Comparison of ENCODE assay signal across 8 cellular contexts in the genomic region with DNA sequence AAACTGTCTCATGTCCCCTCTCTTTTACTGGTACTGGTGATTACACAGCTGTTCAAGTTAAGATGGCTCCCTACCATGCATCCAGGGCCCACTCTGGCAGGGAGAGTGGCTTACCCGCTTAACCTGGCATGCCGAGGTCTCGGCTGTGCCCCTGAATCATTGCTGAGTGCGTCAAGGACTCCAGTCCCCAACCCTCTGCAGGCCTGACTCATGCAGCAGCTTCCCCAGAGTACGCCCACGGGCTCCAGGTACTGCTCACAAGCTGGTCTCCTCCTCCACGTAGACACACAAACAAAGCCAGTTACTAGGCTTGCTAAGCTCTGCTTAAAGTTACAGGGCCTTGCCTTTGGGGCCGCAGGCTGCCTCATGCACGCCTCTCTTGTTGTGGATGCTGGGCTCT.
DNase-seq lines count a peak whose midpoint lies in the region; ATAC-seq and TF ChIP-seq lines count a peak whose summit lies in the region.

No MANE protein-coding gene starts in this region.

- H2BK5ac ChIP-seq in H9 (ENCODE audit: insufficient read length, low read length) = no peak overlapping the region

- no peaks in the 10 kb centered on the region for H3K9me3 ChIP-seq in mucosa of rectum (ENCODE audit: control insufficient read depth in 2 of 2, low read length in 2 of 2)
- H3K9me3 ChIP-seq in H9 (ENCODE audit: control insufficient read depth, low read depth, low read length) = peaks cover 5% of the 10 kb centered on the region

- H2BK20ac ChIP-seq in H9 (ENCODE audit: low read depth, low read length, poor library complexity, severe bottlenecking) = no peak overlapping the region

- CTCF ChIA-PET in activated CD8-positive, alpha-beta T cell treated with anti-CD3 and anti-CD28 coated beads for 36 hours (lab: Charles Lee) = interaction anchor here (1.0 to 1.9 kb wide), 5 partner anchors 9 to 416 kb away, joined by 3 to 5 read pairs (median 4); no protein-coding TSS in a partner anchor
- CTCF ChIA-PET in activated CD8-positive, alpha-beta T cell treated with anti-CD3 and anti-CD28 coated beads, Interleukin-2, amount 10 ng/mL, durations not matched to agents 7 days and 5 days (lab: Charles Lee) = interaction anchor here (1.1 to 2.2 kb wide), 3 partner anchors 33 to 84 kb away, joined by 3 to 7 read pairs (median 3); no protein-coding TSS in a partner anchor

- no peak overlapping the region for H3K14ac ChIP-seq in H9 (ENCODE audit: insufficient read depth, low read length)

- no peak overlapping the region for H4K91ac ChIP-seq in H9 (ENCODE audit: insufficient read length, low read depth, low read length)

- no peaks in the 10 kb centered on the region for H3K79me1 ChIP-seq in H9 (ENCODE audit: insufficient read depth, low read depth, low read length, poor library complexity, severe bottlenecking)

- H4K20me1 ChIP-seq in H9 (ENCODE audit: control insufficient read depth, insufficient read depth, insufficient read length) = no peaks in the 10 kb centered on the region

- no peak overlapping the region for H3K18ac ChIP-seq in H9 (ENCODE audit: insufficient read length, low read depth, low read length)

- no peak overlapping the region for H4K5ac ChIP-seq in H9 (ENCODE audit: insufficient read length, low read depth, low read length)

- H3K27me3 ChIP-seq in mucosa of rectum (ENCODE audit: control insufficient read depth in 2 of 2, insufficient read depth in 2 of 2, low read length in 2 of 2) = no peaks in the 10 kb centered on the region
- H3K27me3 ChIP-seq in H9 (ENCODE audit: insufficient read depth, low read length) = no peaks in the 10 kb centered on the region

- no peaks in the 10 kb centered on the region for H3K79me2 ChIP-seq in H9 (ENCODE audit: insufficient read depth, low read length)

- no peak overlapping the region for H2AFZ ChIP-seq in H9 (ENCODE audit: low read length)

- H2BK12ac ChIP-seq in H9 (ENCODE audit: insufficient read length, low read depth, low read length) = no peak overlapping the region

- H3K4me2 ChIP-seq in H9 (ENCODE audit: insufficient read depth, insufficient read length, low read length) = no peak overlapping the region

- H3K9ac ChIP-seq in mucosa of rectum (ENCODE audit: low read depth in 1 of 2, low read length in 2 of 2) (no peak overlapping the region), H9 (ENCODE audit: extremely low read depth, insufficient read length, low read length) (no peak overlapping the region)

- no peak overlapping the region for H2AK5ac ChIP-seq in H9 (ENCODE audit: insufficient read length, low read length)

- no peak overlapping the region for H3T11ph ChIP-seq in H9 (ENCODE audit: low read length)

- H3K9me3 Mint-ChIP-seq in activated CD8-positive, alpha-beta T cell treated with anti-CD3 and anti-CD28 coated beads for 36 hours = peaks cover 17% of the 10 kb centered on the region
- H3K9me3 Mint-ChIP-seq in activated CD8-positive, alpha-beta T cell treated with anti-CD3 and anti-CD28 coated beads, Interleukin-2, amount 10 ng/mL, durations not matched to agents 7 days and 5 days (ENCODE audit: insufficient read depth) = peaks cover 14% of the 10 kb centered on the region
- H3K9me3 Mint-ChIP-seq in stimulated activated naive CD8-positive, alpha-beta T cell treated with anti-CD3 and anti-CD28 coated beads, Interleukin-15, amount 100 ng/mL, for 72 hours = peaks cover 16 to 26% of the 10 kb centered on the region in 2 donors
- peaks cover 12 to 17% of the 10 kb centered on the region in 2 experiments; a peak in 4 of 5 replicates for H3K9me3 Mint-ChIP-seq in H9

- peaks cover 0 to 25% of the 10 kb centered on the region in 2 donors for H3K4me1 ChIP-seq in mucosa of rectum (ENCODE audit: control insufficient read depth in 2 of 2, insufficient read depth in 2 of 2, low read length in 2 of 2)
- no peaks in the 10 kb centered on the region for H3K4me1 ChIP-seq in H9 (ENCODE audit: insufficient read depth, low read length)

- no peak overlapping the region for H3K23ac ChIP-seq in H9 (ENCODE audit: insufficient read length, low read depth, low read length)

- H3K27ac Mint-ChIP-seq in activated CD8-positive, alpha-beta T cell treated with anti-CD3 and anti-CD28 coated beads for 36 hours = peak overlapping the region; percentile 89
- no peak overlapping the region for H3K27ac Mint-ChIP-seq in activated CD8-positive, alpha-beta T cell treated with anti-CD3 and anti-CD28 coated beads, Interleukin-2, amount 10 ng/mL, durations not matched to agents 7 days and 5 days
- H3K27ac Mint-ChIP-seq in stimulated activated naive CD8-positive, alpha-beta T cell treated with anti-CD3 and anti-CD28 coated beads, Interleukin-15, amount 100 ng/mL, for 72 hours = peak overlapping the region; percentile 95 to 97
- no peak overlapping the region; a peak in 1 of 7 replicates for H3K27ac Mint-ChIP-seq in H9

- H2BK15ac ChIP-seq in H9 (ENCODE audit: low read depth, low read length) = no peak overlapping the region

- H4K8ac ChIP-seq in H9 (replicated peaks; ENCODE audit: insufficient read length, low read depth, low read length) = no peak overlapping the region

- POLR2A ChIA-PET in activated CD8-positive, alpha-beta T cell treated with anti-CD3 and anti-CD28 coated beads for 36 hours (lab: Charles Lee) = interaction anchor here (0.8 to 1.9 kb wide), 3 partner anchors 76 to 104 kb away, joined by 3 to 9 read pairs (median 3); no protein-coding TSS in a partner anchor
- POLR2A ChIA-PET in activated CD8-positive, alpha-beta T cell treated with anti-CD3 and anti-CD28 coated beads, Interleukin-2, amount 10 ng/mL, durations not matched to agents 7 days and 5 days (lab: Charles Lee) = interaction anchor here (2.1 kb wide), 1 partner anchor 84 kb away, joined by 4 read pairs; no protein-coding TSS in a partner anchor

- no CpG with 5 or more reads among the region's 9 CpGs for WGBS in H9 (ENCODE audit: extremely low coverage, insufficient read length, low lambda C conversion rate)

- H3K27me3 Mint-ChIP-seq in activated CD8-positive, alpha-beta T cell treated with anti-CD3 and anti-CD28 coated beads for 36 hours = no peaks in the 10 kb centered on the region
- no peaks in the 10 kb centered on the region for H3K27me3 Mint-ChIP-seq in activated CD8-positive, alpha-beta T cell treated with anti-CD3 and anti-CD28 coated beads, Interleukin-2, amount 10 ng/mL, durations not matched to agents 7 days and 5 days (ENCODE audit: low read depth)
- H3K27me3 Mint-ChIP-seq in stimulated activated naive CD8-positive, alpha-beta T cell treated with anti-CD3 and anti-CD28 coated beads, Interleukin-15, amount 100 ng/mL, for 72 hours = no peaks in the 10 kb centered on the region
- H3K27me3 Mint-ChIP-seq in H9 (ENCODE audit: low read depth) = no peaks in the 10 kb centered on the region; the same call in 1 of the 2 replicates

- no peak for TF ChIP-seq CTCF in activated CD8-positive, alpha-beta T cell treated with anti-CD3 and anti-CD28 coated beads for 36 hours (IDR thresholded peaks at IDR 0.05)
- no peak for TF ChIP-seq CTCF in H9 (conservative IDR thresholded peaks at IDR 0.05)

- peaks cover 34% of the 10 kb centered on the region for H3K4me1 Mint-ChIP-seq in activated CD8-positive, alpha-beta T cell treated with anti-CD3 and anti-CD28 coated beads for 36 hours (ENCODE audit: low read depth)
- H3K4me1 Mint-ChIP-seq in activated CD8-positive, alpha-beta T cell treated with anti-CD3 and anti-CD28 coated beads, Interleukin-2, amount 10 ng/mL, durations not matched to agents 7 days and 5 days (ENCODE audit: low read depth) = peaks cover 21% of the 10 kb centered on the region
- peaks cover 34% of the 10 kb centered on the region for H3K4me1 Mint-ChIP-seq in stimulated activated naive CD8-positive, alpha-beta T cell treated with anti-CD3 and anti-CD28 coated beads, Interleukin-15, amount 100 ng/mL, for 72 hours
- no peaks in the 10 kb centered on the region; a peak in 1 of 4 replicates for H3K4me1 Mint-ChIP-seq in H9

- H3K4me3 Mint-ChIP-seq in activated CD8-positive, alpha-beta T cell treated with anti-CD3 and anti-CD28 coated beads for 36 hours = peak overlapping the region; percentile 29
- no peak overlapping the region for H3K4me3 Mint-ChIP-seq in activated CD8-positive, alpha-beta T cell treated with anti-CD3 and anti-CD28 coated beads, Interleukin-2, amount 10 ng/mL, durations not matched to agents 7 days and 5 days
- H3K4me3 Mint-ChIP-seq in stimulated activated naive CD8-positive, alpha-beta T cell treated with anti-CD3 and anti-CD28 coated beads, Interleukin-15, amount 100 ng/mL, for 72 hours = peak overlapping the region; percentile 76 to 79
- no peak overlapping the region for H3K4me3 Mint-ChIP-seq in H9

- no peak overlapping the region for H3K4ac ChIP-seq in H9 (ENCODE audit: low read depth, low read length)

- ATAC-seq in activated CD8-positive, alpha-beta T cell treated with anti-CD3 and anti-CD28 coated beads for 36 hours = peak; percentile 91
- no peak for ATAC-seq in activated CD8-positive, alpha-beta T cell treated with anti-CD3 and anti-CD28 coated beads, Interleukin-2, amount 10 ng/mL, durations not matched to agents 7 days and 5 days
- ATAC-seq in stimulated activated naive CD8-positive, alpha-beta T cell treated with anti-CD3 and anti-CD28 coated beads, Interleukin-15, amount 100 ng/mL, for 72 hours = peak; percentile 93

- peaks cover 12% of the 10 kb centered on the region for H3K36me3 Mint-ChIP-seq in activated CD8-positive, alpha-beta T cell treated with anti-CD3 and anti-CD28 coated beads for 36 hours (ENCODE audit: low read depth)
- H3K36me3 Mint-ChIP-seq in activated CD8-positive, alpha-beta T cell treated with anti-CD3 and anti-CD28 coated beads, Interleukin-2, amount 10 ng/mL, durations not matched to agents 7 days and 5 days (ENCODE audit: low read depth) = peaks cover 14% of the 10 kb centered on the region
- H3K36me3 Mint-ChIP-seq in H9 (ENCODE audit: insufficient read depth in 1 of 3, low read depth in 3 of 3) = peaks cover 3 to 13% (median 7%) of the 10 kb centered on the region in 3 experiments; a peak in 6 of 7 replicates

- H3K27ac ChIP-seq in mucosa of rectum (ENCODE audit: low read depth in 2 of 2, low read length in 2 of 2) (peak overlapping the region; percentile 28 to 41), H9 (ENCODE audit: insufficient read length, low read depth, low read length) (no peak overlapping the region)

- H3K23me2 ChIP-seq in H9 (ENCODE audit: insufficient read length, low read depth, low read length, poor library complexity, severe bottlenecking) = no peaks in the 10 kb centered on the region

- no peak overlapping the region for H3K56ac ChIP-seq in H9 (ENCODE audit: insufficient read length, low read depth, low read length)

- H3K36me3 ChIP-seq in mucosa of rectum (ENCODE audit: control insufficient read depth in 2 of 2, insufficient read depth in 2 of 2, low read length in 2 of 2) = no peaks in the 10 kb centered on the region

- intact Hi-C loops in activated CD8-positive, alpha-beta T cell treated with anti-CD3 and anti-CD28 coated beads for 36 hours (cut with micrococcal nuclease) = loop anchor here (5.0 kb wide), 1 partner anchor 44 kb away; no protein-coding TSS in a partner anchor

- H2BK120ac ChIP-seq in H9 (ENCODE audit: low read depth, low read length, poor library complexity, severe bottlenecking) = no peak overlapping the region

- no peak overlapping the region for H3K4me3 ChIP-seq in mucosa of rectum (ENCODE audit: low read length in 2 of 2)

- DNase-seq in activated CD8-positive, alpha-beta T cell treated with anti-CD3 and anti-CD28 coated beads for 36 hours = peak; percentile 96
- no peak for DNase-seq in activated CD8-positive, alpha-beta T cell treated with anti-CD3 and anti-CD28 coated beads, Interleukin-2, amount 10 ng/mL, durations not matched to agents 7 days and 5 days
- peak; percentile 91 for DNase-seq in activated naive CD4-positive, alpha-beta T cell treated with Interleukin-2 at 50 U/mL for 16 hours
- peak; percentile 76 to 91 for DNase-seq in stimulated activated naive CD8-positive, alpha-beta T cell treated with anti-CD3 and anti-CD28 coated beads, Interleukin-15, amount 100 ng/mL, for 72 hours
- DNase-seq in NCI-H1105 (lab: John Stamatoyannopoulos, UW) (no peak), NCI-H2171 (lab: John Stamatoyannopoulos, UW) (no peak), H9 (no peak)

Comparison
In these comparisons a context has a peak if more than half of its experiments do, and no peak if none do; other contexts are left out.
1. DNase-seq: peak in activated CD8-positive, alpha-beta T cell treated with anti-CD3 and anti-CD28 coated beads for 36 hours (single experiment), activated naive CD4-positive, alpha-beta T cell treated with Interleukin-2 at 50 U/mL for 16 hours (single experiment) and stimulated activated naive CD8-positive, alpha-beta T cell treated with anti-CD3 and anti-CD28 coated beads, Interleukin-15, amount 100 ng/mL, for 72 hours (2 of 2); none in activated CD8-positive, alpha-beta T cell treated with anti-CD3 and anti-CD28 coated beads, Interleukin-2, amount 10 ng/mL, durations not matched to agents 7 days and 5 days (single experiment), NCI-H1105 (single experiment), NCI-H2171 (single experiment) and H9 (single experiment).
2. H3K27ac Mint-ChIP-seq: peak in activated CD8-positive, alpha-beta T cell treated with anti-CD3 and anti-CD28 coated beads for 36 hours (single experiment) and stimulated activated naive CD8-positive, alpha-beta T cell treated with anti-CD3 and anti-CD28 coated beads, Interleukin-15, amount 100 ng/mL, for 72 hours (2 of 2); none in activated CD8-positive, alpha-beta T cell treated with anti-CD3 and anti-CD28 coated beads, Interleukin-2, amount 10 ng/mL, durations not matched to agents 7 days and 5 days (single experiment) and H9 (0 of 3).
3. H3K4me3 Mint-ChIP-seq: peak in activated CD8-positive, alpha-beta T cell treated with anti-CD3 and anti-CD28 coated beads for 36 hours (single experiment) and stimulated activated naive CD8-positive, alpha-beta T cell treated with anti-CD3 and anti-CD28 coated beads, Interleukin-15, amount 100 ng/mL, for 72 hours (2 of 2); none in activated CD8-positive, alpha-beta T cell treated with anti-CD3 and anti-CD28 coated beads, Interleukin-2, amount 10 ng/mL, durations not matched to agents 7 days and 5 days (single experiment) and H9 (0 of 2).